ENCODE assay signal across 9 cellular contexts in genomic region chr6:44010411-44011349, GRCh38.
DNase-seq lines count a peak whose midpoint lies in the region; ATAC-seq and TF ChIP-seq lines count a peak whose summit lies in the region.
"Had no signal": no experiment of that assay in that cellular context is flagged by ENCODE, and none has a peak within 500 bp of the region (broad histone marks: within the 10 kb centered on the region; RNA-seq: fewer than 3 reads in every experiment).

No MANE protein-coding gene starts in this region.

- intact Hi-C loops in Right ventricle myocardium inferior (cut with DNase I): loop anchor here (5.0 kb wide), 1 partner anchor 37 kb away; no protein-coding TSS in a partner anchor
- intact Hi-C loops in thyroid gland (cut with DNase I): no loop called here
- intact Hi-C loops in prostate gland (cut with DNase I): no loop called here

- peak overlapping the region; percentile 31 for H3K27ac ChIP-seq in SJSA1
- H3K27ac ChIP-seq in thyroid gland: peak overlapping the region; percentile 83 to 92 (median 88)
- H3K27ac ChIP-seq in prostate gland: no peak overlapping the region

- H3K27me3 ChIP-seq in SJSA1 (replicated peaks) (no peaks in the 10 kb centered on the region), thyroid gland (no peaks in the 10 kb centered on the region), prostate gland (replicated peaks; ENCODE audit: insufficient read depth) (no peaks in the 10 kb centered on the region)

- TF ChIP-seq POLR2A in thyroid gland (IDR thresholded peaks at IDR 0.05) (no peak), prostate gland (IDR thresholded peaks at IDR 0.05) (no peak)

- H3K4me3 ChIP-seq in SJSA1 (no peak overlapping the region), thyroid gland (replicated peaks in 1 of 3) (no peak overlapping the region), prostate gland (no peak overlapping the region)

- H3K36me3 ChIP-seq in SJSA1 (no peaks in the 10 kb centered on the region), thyroid gland (no peaks in the 10 kb centered on the region), prostate gland (no peaks in the 10 kb centered on the region)

- DNase-seq in activated effector memory CD4-positive, alpha-beta T cell treated with anti-CD3 and anti-CD28 coated beads, Interleukin-2, amount 50 U/mL, for 16 hours: peak; percentile 58
- no peak for DNase-seq in activated effector memory CD4-positive, alpha-beta T cell treated with Interleukin-2 at 50 U/mL for 16 hours
- DNase-seq in SJSA1 (ENCODE audit: low read depth in 1 of 2, low spot score in 2 of 2): peak; percentile 93 to 96
- DNase-seq in Right ventricle myocardium inferior (ENCODE audit: missing footprints): peak; percentile 73
- DNase-seq in thyroid gland: peak; percentile 93 to 94
- DNase-seq in superior temporal gyrus (ENCODE audit: extremely low spot score): no peak
- DNase-seq in prostate gland (ENCODE audit: low spot score): no peak
- DNase-seq in NCI-H1694 treated with DMSO at 0.1 percent for 48 hours (lab: John Stamatoyannopoulos, UW): no peak
- DNase-seq: NCI-H2171 had no signal

- peaks cover 37% of the 10 kb centered on the region for H3K4me1 ChIP-seq in SJSA1 (replicated peaks)
- H3K4me1 ChIP-seq in thyroid gland: peaks cover 33 to 57% of the 10 kb centered on the region in 2 donors
- no peaks in the 10 kb centered on the region for H3K4me1 ChIP-seq in prostate gland (replicated peaks)

- ATAC-seq in Right ventricle myocardium inferior: peak; percentile 76

- no peak for TF ChIP-seq CTCF in thyroid gland (IDR thresholded peaks at IDR 0.05)
- no peak for TF ChIP-seq CTCF in prostate gland (IDR thresholded peaks at IDR 0.05)

- H3K9me3 ChIP-seq in SJSA1 (replicated peaks): peaks cover 10% of the 10 kb centered on the region
- no peaks in the 10 kb centered on the region for H3K9me3 ChIP-seq in thyroid gland
- no peaks in the 10 kb centered on the region for H3K9me3 ChIP-seq in prostate gland

- 12 to 33% methylated on average over 9 to 10 of the region's 11 CpGs for WGBS in thyroid gland, 2 donors
- WGBS in prostate gland: 83% methylated on average over 11 of the region's 11 CpGs

Comparison
In these comparisons a context has a peak if more than half of its experiments do, and no peak if none do; other contexts are left out.
1. DNase-seq: peak in activated effector memory CD4-positive, alpha-beta T cell treated with anti-CD3 and anti-CD28 coated beads, Interleukin-2, amount 50 U/mL, for 16 hours (single experiment), SJSA1 (2 of 2), Right ventricle myocardium inferior (single experiment) and thyroid gland (2 of 2); none in activated effector memory CD4-positive, alpha-beta T cell treated with Interleukin-2 at 50 U/mL for 16 hours (single experiment), superior temporal gyrus (single experiment), prostate gland (single experiment) and NCI-H1694 treated with DMSO at 0.1 percent for 48 hours (single experiment).
2. H3K27ac ChIP-seq: peak in SJSA1 (single experiment) and thyroid gland (3 of 3); none in prostate gland (0 of 2).